ENCODE assay signal across 18 cellular contexts in genomic region chr3:138356666-138357409, GRCh38. TPM values are rescaled to one million over a fixed set of nuclear protein-coding genes. Genes with fewer than 3 reads are reported as not detected.
DNase-seq lines count a peak whose midpoint lies in the region; TF ChIP-seq lines count a peak whose summit lies in the region.
"Had no signal": no experiment of that assay in that cellular context is flagged by ENCODE, and none has a peak within 500 bp of the region (broad histone marks: within the 10 kb centered on the region; RNA-seq: fewer than 3 reads in every experiment).

No MANE protein-coding gene starts in this region.

- H3K27ac ChIP-seq in coronary artery (peak overlapping the region; percentile 44 to 73), substantia nigra (ENCODE audit: low read depth, low read length, poor library complexity, severe bottlenecking) (peak overlapping the region; percentile 63)
- H3K27ac ChIP-seq: colonic mucosa had no signal

- DNase-seq in HT-29 (ENCODE audit: low spot score) (peak; percentile 50), coronary artery (ENCODE audit: low spot score) (peak; percentile 69), midbrain (lab: John Stamatoyannopoulos, UW) (peak; percentile 62), substantia nigra (lab: John Stamatoyannopoulos, UW) (peak in 21 of 49 donors; percentile 15 to 69 (median 39)), SIG-M5 treated with dmso at 0.1 percent for 504 hours (lab: John Stamatoyannopoulos, UW; ENCODE audit: unreplicated experiment) (no peak), iPS-NIHi7 (ENCODE audit: extremely low spot score) (no peak), T-helper 9 cell (no peak)
- no peak for DNase-seq in stimulated activated CD4-positive, alpha-beta T cell treated with anti-CD3 and anti-CD28 coated beads, Interleukin-12 subunit alpha, Interleukin-12 subunit beta, amount 100 ng/mL, for 4 hours
- DNase-seq: activated CD4-positive, alpha-beta T cell treated with anti-CD3 and anti-CD28 coated beads, Interleukin-2, amount 10 ng/mL, durations not matched to agents 24 days and 14 days; colonic mucosa; H7; MM.1S; NCI-H1417 treated with DMSO at 0.1 percent for 48 hours; NCI-H510A; SK-N-SH; stomach; T-helper 2 cell had no signal

- H3K4me3 ChIP-seq in coronary artery: peak overlapping the region; percentile 4
- H3K4me3 ChIP-seq: colonic mucosa, stomach had no signal

- TF ChIP-seq CTCF in coronary artery (IDR thresholded peaks at IDR 0.05): no peak

RNA-seq across cellular contexts. Expression of gene MRAS, which starts 8.5 kb away (rescaled TPM):
- 1.3 and 2.9 TPM in 2 replicates for total RNA-seq in HT-29 (2014; rRNA removed; shearing (Covaris generic))
- total RNA-seq: activated CD4-positive, alpha-beta T cell treated with anti-CD3 and anti-CD28 coated beads, Interleukin-2, amount 10 ng/mL, durations not matched to agents 24 days and 14 days; activated T-helper 2 cell treated with anti-CD3 and anti-CD28 coated beads, Interferon-gamma antibody, Interleukin-2, Interleukin-4, amounts not matched to agents 10 μg/mL and 5 μg/mL and 100 μg/mL, durations not matched to agents 14 hours and 24 hours and 36 hours had no signal

RNA-seq across cellular contexts. Expression of gene NME9, which starts 27.2 kb away (rescaled TPM):
- 0.21 TPM in 1 of 2 replicates, not detected in the other for total RNA-seq in HT-29 (2014; rRNA removed; shearing (Covaris generic))
- total RNA-seq: activated CD4-positive, alpha-beta T cell treated with anti-CD3 and anti-CD28 coated beads, Interleukin-2, amount 10 ng/mL, durations not matched to agents 24 days and 14 days; colonic mucosa had no signal

Comparison
In these comparisons a context has a peak if more than half of its experiments do, and no peak if none do; other contexts are left out.
1. DNase-seq: peak in HT-29 (single experiment), coronary artery (single experiment) and midbrain (single experiment); none in SIG-M5 treated with dmso at 0.1 percent for 504 hours (single experiment), stimulated activated CD4-positive, alpha-beta T cell treated with anti-CD3 and anti-CD28 coated beads, Interleukin-12 subunit alpha, Interleukin-12 subunit beta, amount 100 ng/mL, for 4 hours (single experiment), iPS-NIHi7 (single experiment) and T-helper 9 cell (single experiment).